28 cellular contexts compared by ENCODE assay signal in genomic region chr6:15076565-15076964, GRCh38.
"Had no signal": no experiment of that assay in that cellular context is flagged by ENCODE, and none has a peak within 500 bp of the region (broad histone marks: within the 10 kb centered on the region; RNA-seq: fewer than 3 reads in every experiment).

No MANE protein-coding gene starts in this region.

- H3K4me1 Mint-ChIP-seq: activated B cell treated with CpG ODN at 0.5 μM for 24 hours; activated CD8-positive, alpha-beta memory T cell treated with anti-CD3 and anti-CD28 coated beads, Interleukin-2, amount 10 ng/mL, durations not matched to agents 7 days and 5 days; activated naive CD4-positive, alpha-beta T cell treated with anti-CD3 and anti-CD28 coated beads, Interleukin-2, amount 50 U/mL, for 24 hours; central memory CD8-positive, alpha-beta T cell had no signal

- H3K27me3 Mint-ChIP-seq: activated CD4-positive, alpha-beta T cell treated with anti-CD3 and anti-CD28 coated beads for 36 hours; activated CD8-positive, alpha-beta memory T cell treated with anti-CD3 and anti-CD28 coated beads, Interleukin-2, amount 10 ng/mL, durations not matched to agents 7 days and 5 days; activated naive CD4-positive, alpha-beta T cell treated with anti-CD3 and anti-CD28 coated beads, Interleukin-2, amount 50 U/mL, for 24 hours; activated naive CD8-positive, alpha-beta T cell treated with anti-CD3 and anti-CD28 coated beads, Interleukin-2, amount 50 U/mL, for 24 hours; dendritic cell treated with granulocyte-macrophage colony-stimulating factor and Interleukin-4, amounts not matched to agents 40 ng/mL and 50 ng/mL, for 4 days; natural killer cell treated with Interleukin-12 subunit alpha and Interleukin-12 subunit beta and Interleukin-15 and Interleukin-18, amount 100 ng/mL, for 72 hours; stimulated activated naive B cell treated with anti-CD40 and anti-IgM and Interleukin-4, amounts not matched to agents 10 μg/mL and 1 μg/mL and 100 μg/mL, for 72 hours had no signal

- H3K4me3 ChIP-seq: breast epithelium, heart right ventricle, lower lobe of right lung, mucosa of descending colon, ovary, prostate gland, sigmoid colon, stomach, thyroid gland, upper lobe of right lung had no signal

- H3K4me1 ChIP-seq: breast epithelium, heart right ventricle, lower lobe of right lung, prostate gland, sigmoid colon, upper lobe of right lung had no signal

- H3K36me3 Mint-ChIP-seq: activated CD8-positive, alpha-beta memory T cell treated with anti-CD3 and anti-CD28 coated beads, Interleukin-2, amount 10 ng/mL, durations not matched to agents 7 days and 5 days; activated naive CD4-positive, alpha-beta T cell treated with anti-CD3 and anti-CD28 coated beads, Interleukin-2, amount 50 U/mL, for 24 hours; natural killer cell treated with Interleukin-12 subunit alpha and Interleukin-12 subunit beta and Interleukin-15 and Interleukin-18, amount 100 ng/mL, for 72 hours; stimulated activated naive B cell treated with anti-CD40 and anti-IgM and Interleukin-4, amounts not matched to agents 10 μg/mL and 1 μg/mL and 100 μg/mL, for 72 hours had no signal

- H3K27ac ChIP-seq: breast epithelium, heart right ventricle, lower lobe of right lung, neutrophil, ovary, prostate gland, sigmoid colon, stomach, thyroid gland, upper lobe of right lung had no signal

- ATAC-seq: activated CD4-positive, alpha-beta T cell treated with anti-CD3 and anti-CD28 coated beads for 36 hours; activated CD8-positive, alpha-beta memory T cell treated with anti-CD3 and anti-CD28 coated beads, Interleukin-2, amount 10 ng/mL, durations not matched to agents 7 days and 5 days; activated CD8-positive, alpha-beta T cell treated with anti-CD3 and anti-CD28 coated beads, Interleukin-2, amount 10 ng/mL, durations not matched to agents 7 days and 5 days; activated naive CD8-positive, alpha-beta T cell treated with anti-CD3 and anti-CD28 coated beads, Interleukin-2, amount 50 U/mL, for 24 hours; lower lobe of right lung; mucosa of descending colon; natural killer cell treated with Interleukin-12 subunit alpha and Interleukin-12 subunit beta and Interleukin-15 and Interleukin-18, amount 100 ng/mL, for 72 hours; stimulated activated naive B cell treated with anti-CD40 and anti-IgM and Interleukin-4, amounts not matched to agents 10 μg/mL and 1 μg/mL and 100 μg/mL, for 72 hours; upper lobe of right lung had no signal

- H3K27ac Mint-ChIP-seq: activated B cell treated with CpG ODN at 0.5 μM for 24 hours; activated CD4-positive, alpha-beta T cell treated with anti-CD3 and anti-CD28 coated beads for 36 hours; activated CD8-positive, alpha-beta memory T cell treated with anti-CD3 and anti-CD28 coated beads, Interleukin-2, amount 10 ng/mL, durations not matched to agents 7 days and 5 days; activated CD8-positive, alpha-beta T cell treated with anti-CD3 and anti-CD28 coated beads, Interleukin-2, amount 10 ng/mL, durations not matched to agents 7 days and 5 days; activated naive CD4-positive, alpha-beta T cell treated with anti-CD3 and anti-CD28 coated beads, Interleukin-2, amount 50 U/mL, for 24 hours; activated naive CD8-positive, alpha-beta T cell treated with anti-CD3 and anti-CD28 coated beads, Interleukin-2, amount 50 U/mL, for 24 hours; activated T-helper 2 cell treated with anti-CD3 and anti-CD28 coated beads, Interferon-gamma antibody, Interleukin-2, Interleukin-4, amounts not matched to agents 10 μg/mL and 5 μg/mL and 100 μg/mL, durations not matched to agents 14 hours and 24 hours and 36 hours; dendritic cell treated with granulocyte-macrophage colony-stimulating factor and Interleukin-4, amounts not matched to agents 40 ng/mL and 50 ng/mL, for 4 days; stimulated activated naive B cell treated with anti-CD40 and anti-IgM and Interleukin-4, amounts not matched to agents 10 μg/mL and 1 μg/mL and 100 μg/mL, for 72 hours had no signal

- H3K9me3 Mint-ChIP-seq: activated B cell treated with CpG ODN at 0.5 μM for 24 hours; activated naive CD4-positive, alpha-beta T cell treated with anti-CD3 and anti-CD28 coated beads, Interleukin-2, amount 50 U/mL, for 24 hours; activated naive CD8-positive, alpha-beta T cell treated with anti-CD3 and anti-CD28 coated beads, Interleukin-2, amount 50 U/mL, for 24 hours; activated T-helper 2 cell treated with anti-CD3 and anti-CD28 coated beads, Interferon-gamma antibody, Interleukin-2, Interleukin-4, amounts not matched to agents 10 μg/mL and 5 μg/mL and 100 μg/mL, durations not matched to agents 14 hours and 24 hours and 36 hours; central memory CD8-positive, alpha-beta T cell; dendritic cell treated with granulocyte-macrophage colony-stimulating factor and Interleukin-4, amounts not matched to agents 40 ng/mL and 50 ng/mL, for 4 days; endodermal cell; natural killer cell treated with Interleukin-12 subunit alpha and Interleukin-12 subunit beta and Interleukin-15 and Interleukin-18, amount 100 ng/mL, for 72 hours; stimulated activated naive B cell treated with anti-CD40 and anti-IgM and Interleukin-4, amounts not matched to agents 10 μg/mL and 1 μg/mL and 100 μg/mL, for 72 hours had no signal

- H3K9me3 ChIP-seq: breast epithelium, heart right ventricle, lower lobe of right lung, mucosa of descending colon, neutrophil, ovary, prostate gland, sigmoid colon, stomach, thyroid gland, upper lobe of right lung had no signal

- H3K36me3 ChIP-seq: breast epithelium, heart right ventricle, lower lobe of right lung, neutrophil, ovary, prostate gland, sigmoid colon, stomach, thyroid gland, upper lobe of right lung had no signal

- H3K4me3 Mint-ChIP-seq: activated B cell treated with CpG ODN at 0.5 μM for 24 hours; activated CD4-positive, alpha-beta T cell treated with anti-CD3 and anti-CD28 coated beads for 36 hours; activated CD8-positive, alpha-beta memory T cell treated with anti-CD3 and anti-CD28 coated beads, Interleukin-2, amount 10 ng/mL, durations not matched to agents 7 days and 5 days; activated CD8-positive, alpha-beta T cell treated with anti-CD3 and anti-CD28 coated beads, Interleukin-2, amount 10 ng/mL, durations not matched to agents 7 days and 5 days; activated naive CD4-positive, alpha-beta T cell treated with anti-CD3 and anti-CD28 coated beads, Interleukin-2, amount 50 U/mL, for 24 hours; activated naive CD8-positive, alpha-beta T cell treated with anti-CD3 and anti-CD28 coated beads, Interleukin-2, amount 50 U/mL, for 24 hours; central memory CD8-positive, alpha-beta T cell; dendritic cell treated with granulocyte-macrophage colony-stimulating factor and Interleukin-4, amounts not matched to agents 40 ng/mL and 50 ng/mL, for 4 days; endodermal cell; natural killer cell treated with Interleukin-12 subunit alpha and Interleukin-12 subunit beta and Interleukin-15 and Interleukin-18, amount 100 ng/mL, for 72 hours; stimulated activated naive B cell treated with anti-CD40 and anti-IgM and Interleukin-4, amounts not matched to agents 10 μg/mL and 1 μg/mL and 100 μg/mL, for 72 hours had no signal

- H3K27me3 ChIP-seq: breast epithelium, heart right ventricle, neutrophil, ovary, sigmoid colon, stomach, thyroid gland, upper lobe of right lung had no signal

- DNase-seq: activated B cell treated with CpG ODN at 0.5 μM for 24 hours; activated CD4-positive, alpha-beta T cell treated with anti-CD3 and anti-CD28 coated beads for 36 hours; activated CD8-positive, alpha-beta memory T cell treated with anti-CD3 and anti-CD28 coated beads, Interleukin-2, amount 10 ng/mL, durations not matched to agents 7 days and 5 days; activated CD8-positive, alpha-beta T cell treated with anti-CD3 and anti-CD28 coated beads, Interleukin-2, amount 10 ng/mL, durations not matched to agents 7 days and 5 days; activated naive CD8-positive, alpha-beta T cell treated with anti-CD3 and anti-CD28 coated beads, Interleukin-2, amount 50 U/mL, for 24 hours; activated T-cell treated with anti-CD3 and anti-CD28 coated beads, Interleukin-2, amount 50 U/mL, for 48 hours; endodermal cell; foreskin fibroblast; heart right ventricle; lower lobe of right lung; mesenchymal stem cell; mucosa of descending colon; ovary; sigmoid colon; small intestine; stimulated activated CD4-positive, alpha-beta T cell treated with anti-CD3 and anti-CD28 coated beads, Interleukin-1b, Interleukin-23, amount 100 ng/mL, for 48 hours; stimulated activated naive B cell treated with anti-CD40 and anti-IgM and Interleukin-4, amounts not matched to agents 10 μg/mL and 1 μg/mL and 100 μg/mL, for 72 hours; stomach; upper lobe of right lung had no signal
